ENCODE assay signal across 32 cellular contexts in the genomic region with DNA sequence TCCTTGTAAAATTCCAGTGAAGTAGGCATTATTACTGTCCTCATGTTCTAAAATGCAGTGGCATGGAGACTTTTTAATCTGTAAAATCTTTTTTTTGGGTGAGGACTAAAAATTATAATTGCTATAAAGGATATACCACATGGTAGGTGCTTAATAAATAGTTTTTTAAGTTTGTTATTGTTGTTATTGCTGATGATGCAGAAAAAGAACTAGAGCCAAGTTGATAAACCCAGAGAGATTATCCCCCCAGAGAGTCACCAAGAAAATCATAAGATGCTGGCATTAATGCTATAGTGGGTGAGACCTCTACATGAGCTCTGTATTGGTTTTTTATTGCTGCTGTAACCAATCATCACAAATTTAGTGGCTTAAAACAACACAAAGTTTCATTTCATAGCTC. TPM values are rescaled to one million over a fixed set of nuclear protein-coding genes. Genes with fewer than 3 reads are reported as not detected.
"Had no signal": no experiment of that assay in that cellular context is flagged by ENCODE, and none has a peak within 500 bp of the region (broad histone marks: within the 10 kb centered on the region; RNA-seq: fewer than 3 reads in every experiment).

No MANE protein-coding gene starts in this region.

- H3K79me2 ChIP-seq: parathyroid adenoma had no signal

- H3K27me3 ChIP-seq: neural progenitor cell, ovary, thyroid gland, tibial nerve, upper lobe of right lung, uterus had no signal

- ATAC-seq: naive thymus-derived CD4-positive, alpha-beta T cell; natural killer cell; psoas muscle; right cardiac atrium; stimulated activated naive B cell treated with anti-CD40 and anti-IgM and Interleukin-4, amounts not matched to agents 10 μg/mL and 1 μg/mL and 100 μg/mL, for 72 hours; upper lobe of right lung had no signal

- H3K27ac Mint-ChIP-seq: naive thymus-derived CD4-positive, alpha-beta T cell; natural killer cell; neural progenitor cell; stimulated activated naive B cell treated with anti-CD40 and anti-IgM and Interleukin-4, amounts not matched to agents 10 μg/mL and 1 μg/mL and 100 μg/mL, for 72 hours; stimulated activated naive CD8-positive, alpha-beta T cell treated with anti-CD3 and anti-CD28 coated beads, Interleukin-15, Interleukin-2, amounts not matched to agents 100 ng/mL and 50 ng/mL, for 24 hours; type B pancreatic cell had no signal

- H3K36me3 ChIP-seq: neural progenitor cell, ovary, spleen, stomach, thoracic aorta, thyroid gland, tibial nerve, upper lobe of right lung, uterus had no signal

- H3K4me3 ChIP-seq: neural progenitor cell, ovary, psoas muscle, skin epidermis, smooth muscle cell, spleen, stomach, thoracic aorta, thyroid gland, tibial nerve, upper lobe of right lung, uterus had no signal

- H3K4me1 ChIP-seq: parathyroid adenoma, psoas muscle, spleen, stomach, thyroid gland, upper lobe of right lung, uterus had no signal

- H3K9ac ChIP-seq: neural progenitor cell, parathyroid adenoma had no signal

- H3K9me3 ChIP-seq: ovary, psoas muscle, spleen, stomach, thoracic aorta, thyroid gland, tibial nerve, upper lobe of right lung, uterus had no signal

- H3K27ac ChIP-seq: neural progenitor cell, ovary, parathyroid adenoma, psoas muscle, skin epidermis, spleen, stomach, thoracic aorta, thyroid gland, upper lobe of right lung, uterus had no signal

- H2AFZ ChIP-seq: neural progenitor cell, parathyroid adenoma had no signal

- DNase-seq: naive thymus-derived CD4-positive, alpha-beta T cell; natural killer cell; occipital lobe; ovary; posterior cingulate gyrus; psoas muscle; right cardiac atrium; spleen; stimulated activated CD4-positive, alpha-beta T cell treated with anti-CD3 and anti-CD28 coated beads, Interleukin-12 subunit alpha, Interleukin-12 subunit beta, amount 100 ng/mL, for 4 hours; stimulated activated CD4-positive, alpha-beta T cell treated with anti-CD3 and anti-CD28 coated beads, Interleukin-1b, Interleukin-23, amount 100 ng/mL, for 48 hours; stimulated activated CD4-positive, alpha-beta T cell treated with anti-CD3 and anti-CD28 coated beads, Interleukin-4, amount 100 ng/mL, for 1 hour; stimulated activated CD4-positive, alpha-beta T cell treated with anti-CD3 and anti-CD28 coated beads, Interleukin-4, amount 100 ng/mL, for 4 hours; stimulated activated CD8-positive, alpha-beta memory T cell treated with anti-CD3 and anti-CD28 coated beads, Interleukin-4, amount 100 ng/mL, for 48 hours; stimulated activated naive B cell treated with anti-CD40 and anti-IgM and Interleukin-4, amounts not matched to agents 10 μg/mL and 1 μg/mL and 100 μg/mL, for 72 hours; stimulated activated naive CD4-positive, alpha-beta T cell treated with Interleukin-2 at 50 U/mL for 16 hours; stomach; thyroid gland; upper lobe of right lung; uterus had no signal

- H3K4me1 Mint-ChIP-seq: naive thymus-derived CD4-positive, alpha-beta T cell; natural killer cell; stimulated activated naive B cell treated with anti-CD40 and anti-IgM and Interleukin-4, amounts not matched to agents 10 μg/mL and 1 μg/mL and 100 μg/mL, for 72 hours had no signal

- H3K4me2 ChIP-seq: neural progenitor cell, smooth muscle cell had no signal

- H3K36me3 Mint-ChIP-seq: naive thymus-derived CD4-positive, alpha-beta T cell; natural killer cell; neural progenitor cell; stimulated activated naive B cell treated with anti-CD40 and anti-IgM and Interleukin-4, amounts not matched to agents 10 μg/mL and 1 μg/mL and 100 μg/mL, for 72 hours; type B pancreatic cell had no signal

- H3K4me3 Mint-ChIP-seq: naive thymus-derived CD4-positive, alpha-beta T cell; natural killer cell; nephron; neural progenitor cell; stimulated activated naive B cell treated with anti-CD40 and anti-IgM and Interleukin-4, amounts not matched to agents 10 μg/mL and 1 μg/mL and 100 μg/mL, for 72 hours; stimulated activated naive CD8-positive, alpha-beta T cell treated with anti-CD3 and anti-CD28 coated beads, Interleukin-15, Interleukin-2, amounts not matched to agents 100 ng/mL and 50 ng/mL, for 24 hours; type B pancreatic cell had no signal

- H3K9me3 Mint-ChIP-seq: naive thymus-derived CD4-positive, alpha-beta T cell; natural killer cell; nephron; neural progenitor cell; stimulated activated naive B cell treated with anti-CD40 and anti-IgM and Interleukin-4, amounts not matched to agents 10 μg/mL and 1 μg/mL and 100 μg/mL, for 72 hours; stimulated activated naive CD8-positive, alpha-beta T cell treated with anti-CD3 and anti-CD28 coated beads, Interleukin-15, Interleukin-2, amounts not matched to agents 100 ng/mL and 50 ng/mL, for 24 hours; type B pancreatic cell had no signal

RNA-seq across cellular contexts. Expression of a gene that starts 44.3 kb away (rescaled TPM):
- total RNA-seq: naive thymus-derived CD4-positive, alpha-beta T cell; natural killer cell; osteoblast; ovary; psoas muscle; renal cortical epithelial cell; right cardiac atrium; smooth muscle cell; spleen; stomach; thoracic aorta; tibial nerve; upper lobe of right lung; uterus had no signal
- polyA plus RNA-seq: neural cell, ovary, psoas muscle, smooth muscle cell, stomach, urinary bladder had no signal
